In genomic region chr2:238305092-238305862, GRCh38 we compare ENCODE assay signal across 13 cellular contexts. TPM values are rescaled to one million over a fixed set of nuclear protein-coding genes. Genes with fewer than 3 reads are reported as not detected.
DNase-seq lines count a peak whose midpoint lies in the region; ATAC-seq and TF ChIP-seq lines count a peak whose summit lies in the region.
"Had no signal": no experiment of that assay in that cellular context is flagged by ENCODE, and none has a peak within 500 bp of the region (broad histone marks: within the 10 kb centered on the region; RNA-seq: fewer than 3 reads in every experiment).

No MANE protein-coding gene starts in this region.

- ATAC-seq in WTC11 (peak; percentile 36), HG02571 (IDR thresholded peaks at IDR 0.05; ENCODE audit: unreplicated experiment) (no peak), GM18873 (IDR thresholded peaks at IDR 0.05; ENCODE audit: low FRiP score, unreplicated experiment) (no peak)

- CTCF ChIA-PET in HEK293 (lab: Yijun Ruan, JAX) (interaction anchor here (0.6 to 1.0 kb wide), 5 partner anchors 12 to 109 kb away, joined by 3 to 4 read pairs (median 3); no protein-coding TSS in a partner anchor), WTC11 (lab: Charles Lee) (interaction anchor here (0.6 to 2.3 kb wide), 12 partner anchors 11 to 880 kb away, joined by 3 to 24 read pairs (median 4); partner anchors contain the start of gene PER2)
- CTCF ChIA-PET in activated CD4-positive, alpha-beta memory T cell treated with anti-CD3 and anti-CD28 coated beads, Interleukin-2, amount 10 ng/mL, durations not matched to agents 7 days and 5 days (lab: Charles Lee): interaction anchor here (0.7 kb wide), 1 partner anchor 1998 kb away, joined by 3 read pairs; no protein-coding TSS in a partner anchor

- no peak overlapping the region for H3K4me3 Mint-ChIP-seq in WTC11
- H3K4me3 Mint-ChIP-seq in activated CD4-positive, alpha-beta memory T cell treated with anti-CD3 and anti-CD28 coated beads, Interleukin-2, amount 10 ng/mL, durations not matched to agents 7 days and 5 days: no peak overlapping the region
- H3K4me3 Mint-ChIP-seq: brain; T-helper 2 cell treated with Interferon-gamma antibody and Interleukin-4, amounts not matched to agents 5 μg/mL and 100 μg/mL, for 36 hours had no signal

- H3K4me1 Mint-ChIP-seq in WTC11: no peaks in the 10 kb centered on the region; the same call in 1 of the 2 replicates
- H3K4me1 Mint-ChIP-seq in activated CD4-positive, alpha-beta memory T cell treated with anti-CD3 and anti-CD28 coated beads, Interleukin-2, amount 10 ng/mL, durations not matched to agents 7 days and 5 days: no peaks in the 10 kb centered on the region
- H3K4me1 Mint-ChIP-seq: brain had no signal

- H3K27me3 Mint-ChIP-seq in WTC11 (ENCODE audit: low read depth): no peaks in the 10 kb centered on the region
- H3K27me3 Mint-ChIP-seq in activated CD4-positive, alpha-beta memory T cell treated with anti-CD3 and anti-CD28 coated beads, Interleukin-2, amount 10 ng/mL, durations not matched to agents 7 days and 5 days: peaks cover 6% of the 10 kb centered on the region

- DNase-seq in AG09309 (ENCODE audit: low read depth) (no peak), WTC11 (ENCODE audit: low spot score) (no peak), kidney epithelial cell (ENCODE audit: low read depth) (no peak), amniotic stem cell (lab: John Stamatoyannopoulos, UW) (no peak)
- DNase-seq in activated CD4-positive, alpha-beta memory T cell treated with anti-CD3 and anti-CD28 coated beads, Interleukin-2, amount 10 ng/mL, durations not matched to agents 7 days and 5 days: no peak
- DNase-seq: activated CD8-positive, alpha-beta memory T cell treated with anti-CD3 and anti-CD28 coated beads, Interleukin-2, amount 50 U/mL, for 48 hours; NCI-H69 had no signal

- no peaks in the 10 kb centered on the region for H3K4me1 ChIP-seq in HEK293 (ENCODE audit: control insufficient read depth, insufficient read depth, low read length)

- POLR2A ChIA-PET in HEK293 (lab: Yijun Ruan, JAX) (no interaction called here), WTC11 (lab: Charles Lee) (no interaction called here)
- POLR2A ChIA-PET in activated CD4-positive, alpha-beta memory T cell treated with anti-CD3 and anti-CD28 coated beads, Interleukin-2, amount 10 ng/mL, durations not matched to agents 7 days and 5 days (lab: Charles Lee): no interaction called here

- peak; percentile 21 for TF ChIP-seq CTCF in AG09309 (IDR thresholded peaks at IDR 0.05; ENCODE audit: control insufficient read depth, insufficient read depth, low read depth, low read length, missing control alignments)
- peak; percentile 33; the same call in 1 of the 2 replicates for TF ChIP-seq CTCF in HEK293 (tag by site-specific recombination; IDR thresholded peaks at IDR 0.05)
- TF ChIP-seq CTCF in WTC11 (IDR thresholded peaks at IDR 0.05): no peak
- peak; percentile 29 for TF ChIP-seq CTCF in kidney epithelial cell (IDR thresholded peaks at IDR 0.05; ENCODE audit: insufficient read depth, low read length, poor library complexity, severe bottlenecking)

- H3K27me3 ChIP-seq in kidney epithelial cell (ENCODE audit: control insufficient read depth, insufficient read depth, low read length): peaks cover 2% of the 10 kb centered on the region
- H3K27me3 ChIP-seq: BLaER1 had no signal

- H3K36me3 Mint-ChIP-seq in WTC11: no peaks in the 10 kb centered on the region
- H3K36me3 Mint-ChIP-seq in activated CD4-positive, alpha-beta memory T cell treated with anti-CD3 and anti-CD28 coated beads, Interleukin-2, amount 10 ng/mL, durations not matched to agents 7 days and 5 days (ENCODE audit: low read depth): no peaks in the 10 kb centered on the region
- H3K36me3 Mint-ChIP-seq: brain had no signal

- no peak overlapping the region for H3K27ac ChIP-seq in HEK293 (ENCODE audit: extremely low read depth, low read depth, low read length)
- H3K27ac ChIP-seq: BLaER1 had no signal

- no peaks in the 10 kb centered on the region for H3K9me3 Mint-ChIP-seq in WTC11
- no peaks in the 10 kb centered on the region for H3K9me3 Mint-ChIP-seq in activated CD4-positive, alpha-beta memory T cell treated with anti-CD3 and anti-CD28 coated beads, Interleukin-2, amount 10 ng/mL, durations not matched to agents 7 days and 5 days
- H3K9me3 Mint-ChIP-seq: T-helper 2 cell treated with Interferon-gamma antibody and Interleukin-4, amounts not matched to agents 5 μg/mL and 100 μg/mL, for 36 hours had no signal

- H3K9me3 ChIP-seq in HEK293 (ENCODE audit: control insufficient read depth, insufficient read depth, low read depth, low read length): no peaks in the 10 kb centered on the region
- H3K9me3 ChIP-seq: BLaER1 had no signal

- H3K27ac Mint-ChIP-seq in WTC11: no peak overlapping the region; the same call in 1 of the 2 replicates
- no peak overlapping the region for H3K27ac Mint-ChIP-seq in activated CD4-positive, alpha-beta memory T cell treated with anti-CD3 and anti-CD28 coated beads, Interleukin-2, amount 10 ng/mL, durations not matched to agents 7 days and 5 days
- H3K27ac Mint-ChIP-seq: brain; T-helper 2 cell treated with Interferon-gamma antibody and Interleukin-4, amounts not matched to agents 5 μg/mL and 100 μg/mL, for 36 hours had no signal

- H3K36me3 ChIP-seq in HEK293 (ENCODE audit: control insufficient read depth in 2 of 2, insufficient read depth in 1 of 2, low read length in 2 of 2) (no peaks in the 10 kb centered on the region), kidney epithelial cell (ENCODE audit: control insufficient read depth, insufficient read depth, low read length) (no peaks in the 10 kb centered on the region)
- H3K36me3 ChIP-seq: BLaER1 had no signal

- H3K4me3 ChIP-seq in AG09309 (ENCODE audit: control insufficient read depth, low read depth, low read length) (no peak overlapping the region), HEK293 (ENCODE audit: low read depth, low read length) (no peak overlapping the region), kidney epithelial cell (ENCODE audit: low read depth, low read length) (no peak overlapping the region)
- H3K4me3 ChIP-seq: BLaER1 had no signal

TF ChIP-seq in HEK293, 187 proteins besides CTCF, POLR2A, EP300 and RAD21 (continues in another document):
- no peak for TF ChIP-seq ATF2 (tag by site-specific recombination; IDR thresholded peaks at IDR 0.05; ENCODE audit: low read depth)
- TF ChIP-seq ZNF473 (tag by site-specific recombination; IDR thresholded peaks at IDR 0.05): no peak
- no peak for TF ChIP-seq HOXD13 (CRISPR knock-in tag; IDR thresholded peaks at IDR 0.05; ENCODE audit: borderline replicate concordance)

TF ChIP-seq in WTC11, 78 proteins besides CTCF, POLR2A, EP300 and RAD21 (continues in another document):
- TF ChIP-seq ATF2 (CRISPR knock-in tag; IDR thresholded peaks at IDR 0.05; ENCODE audit: borderline replicate concordance, low read depth) (no peak), CREB1 (CRISPR knock-in tag; IDR thresholded peaks at IDR 0.05) (no peak), USF2 (CRISPR knock-in tag; IDR thresholded peaks at IDR 0.05) (no peak), ZNF138 (CRISPR knock-in tag; conservative IDR thresholded peaks at IDR 0.05) (no peak), ZNF232 (CRISPR knock-in tag; IDR thresholded peaks at IDR 0.05) (no peak), TP53 (CRISPR knock-in tag; IDR thresholded peaks at IDR 0.05) (no peak)
- TF ChIP-seq, protein P1, sequence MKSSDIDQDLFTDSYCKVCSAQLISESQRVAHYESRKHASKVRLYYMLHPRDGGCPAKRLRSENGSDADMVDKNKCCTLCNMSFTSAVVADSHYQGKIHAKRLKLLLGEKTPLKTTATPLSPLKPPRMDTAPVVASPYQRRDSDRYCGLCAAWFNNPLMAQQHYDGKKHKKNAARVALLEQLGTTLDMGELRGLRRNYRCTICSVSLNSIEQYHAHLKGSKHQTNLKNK (CRISPR knock-in tag; IDR thresholded peaks at IDR 0.05): no peak
- TF ChIP-seq, protein P2, sequence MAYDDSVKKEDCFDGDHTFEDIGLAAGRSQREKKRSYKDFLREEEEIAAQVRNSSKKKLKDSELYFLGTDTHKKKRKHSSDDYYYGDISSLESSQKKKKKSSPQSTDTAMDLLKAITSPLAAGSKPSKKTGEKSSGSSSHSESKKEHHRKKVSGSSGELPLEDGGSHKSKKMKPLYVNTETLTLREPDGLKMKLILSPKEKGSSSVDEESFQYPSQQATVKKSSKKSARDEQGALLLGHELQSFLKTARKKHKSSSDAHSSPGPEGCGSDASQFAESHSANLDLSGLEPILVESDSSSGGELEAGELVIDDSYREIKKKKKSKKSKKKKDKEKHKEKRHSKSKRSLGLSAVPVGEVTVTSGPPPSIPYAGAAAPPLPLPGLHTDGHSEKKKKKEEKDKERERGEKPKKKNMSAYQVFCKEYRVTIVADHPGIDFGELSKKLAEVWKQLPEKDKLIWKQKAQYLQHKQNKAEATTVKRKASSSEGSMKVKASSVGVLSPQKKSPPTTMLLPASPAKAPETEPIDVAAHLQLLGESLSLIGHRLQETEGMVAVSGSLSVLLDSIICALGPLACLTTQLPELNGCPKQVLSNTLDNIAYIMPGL (CRISPR knock-in tag; IDR thresholded peaks at IDR 0.05): no peak

RNA-seq across cellular contexts. Expression of gene TRAF3IP1, which starts 15.0 kb away (rescaled TPM):
- 14.7 to 18.7 TPM (median 16.8 TPM) in 3 replicates for total RNA-seq in WTC11 (2021)
- 9.4 and 11.4 TPM in 2 replicates for total RNA-seq in kidney epithelial cell
- 1 to 10 TPM; 5.4 to 7.0 TPM for total RNA-seq in activated CD4-positive, alpha-beta memory T cell treated with anti-CD3 and anti-CD28 coated beads, Interleukin-2, amount 10 ng/mL, durations not matched to agents 7 days and 5 days

RNA-seq across cellular contexts. Expression of gene PER2, which starts 16.9 kb away (rescaled TPM):
- total RNA-seq in WTC11 (2021) (4.1 to 6.6 TPM (median 5.5 TPM) in 3 replicates), kidney epithelial cell (3.3 and 5.3 TPM in 2 replicates)
- total RNA-seq in activated CD4-positive, alpha-beta memory T cell treated with anti-CD3 and anti-CD28 coated beads, Interleukin-2, amount 10 ng/mL, durations not matched to agents 7 days and 5 days: 1 to 10 TPM; 8.7 to 9.2 TPM
